Comparison of ENCODE assay signal across 21 cellular contexts in genomic region chr2:70698847-70699246, GRCh38.
"Had no signal": no experiment of that assay in that cellular context is flagged by ENCODE, and none has a peak within 500 bp of the region (broad histone marks: within the 10 kb centered on the region; RNA-seq: fewer than 3 reads in every experiment).

No MANE protein-coding gene starts in this region.

- H3K9me3 ChIP-seq: esophagus squamous epithelium, left lung, stomach, upper lobe of left lung had no signal

- H3K4me3 Mint-ChIP-seq: activated CD4-positive, alpha-beta T cell treated with anti-CD3 and anti-CD28 coated beads for 36 hours; activated T-helper 17 cell treated with anti-CD3 and anti-CD28 coated beads, Interleukin-2, amount 50 U/mL, for 72 hours; mesothelial cell of epicardium; nephron; stimulated activated effector memory CD8-positive, alpha-beta T cell treated with anti-CD3 and anti-CD28 coated beads, Interleukin-12 subunit alpha, Interleukin-12 subunit beta, amount 100 ng/mL, for 72 hours; T-helper 2 cell treated with Interferon-gamma antibody and Interleukin-4, amounts not matched to agents 5 μg/mL and 100 μg/mL, for 36 hours; WTC11 had no signal

- H3K4me1 ChIP-seq: esophagus squamous epithelium, left lung, stomach, upper lobe of left lung had no signal

- FAIRE-seq: endothelial cell of umbilical vein, TTC549 had no signal

- H3K4me3 ChIP-seq: coronary artery, esophagus squamous epithelium, left lung, stomach, upper lobe of left lung had no signal

- DNase-seq: activated CD4-positive, alpha-beta T cell treated with anti-CD3 and anti-CD28 coated beads for 36 hours; activated CD4-positive, alpha-beta T cell treated with anti-CD3 and anti-CD28 coated beads, Interleukin-2, amount 50 U/mL, for 48 hours; activated naive CD4-positive, alpha-beta T cell; anterior cingulate cortex; effector CD4-positive, alpha-beta T cell; esophagus squamous epithelium; foreskin melanocyte; left lung; stimulated activated CD4-positive, alpha-beta T cell treated with anti-CD3 and anti-CD28 coated beads, Interleukin-4, amount 100 ng/mL, for 24 hours; stomach; upper lobe of left lung had no signal

- H3K9me3 Mint-ChIP-seq: activated T-helper 17 cell treated with anti-CD3 and anti-CD28 coated beads, Interleukin-2, amount 50 U/mL, for 72 hours; mesothelial cell of epicardium; nephron; stimulated activated effector memory CD8-positive, alpha-beta T cell treated with anti-CD3 and anti-CD28 coated beads, Interleukin-12 subunit alpha, Interleukin-12 subunit beta, amount 100 ng/mL, for 72 hours; T-helper 2 cell treated with Interferon-gamma antibody and Interleukin-4, amounts not matched to agents 5 μg/mL and 100 μg/mL, for 36 hours; WTC11 had no signal

- H3K27ac ChIP-seq: coronary artery, esophagus squamous epithelium, left lung, stomach, upper lobe of left lung had no signal

- H3K4me1 Mint-ChIP-seq: activated CD4-positive, alpha-beta T cell treated with anti-CD3 and anti-CD28 coated beads for 36 hours; activated T-helper 17 cell treated with anti-CD3 and anti-CD28 coated beads, Interleukin-2, amount 50 U/mL, for 72 hours; nephron; stimulated activated effector memory CD8-positive, alpha-beta T cell treated with anti-CD3 and anti-CD28 coated beads, Interleukin-12 subunit alpha, Interleukin-12 subunit beta, amount 100 ng/mL, for 72 hours; WTC11 had no signal

- ATAC-seq: activated CD4-positive, alpha-beta T cell treated with anti-CD3 and anti-CD28 coated beads for 36 hours; activated T-helper 17 cell treated with anti-CD3 and anti-CD28 coated beads, Interleukin-2, amount 50 U/mL, for 72 hours; left lung; sciatic nerve; stimulated activated effector memory CD8-positive, alpha-beta T cell treated with anti-CD3 and anti-CD28 coated beads, Interleukin-12 subunit alpha, Interleukin-12 subunit beta, amount 100 ng/mL, for 72 hours; WTC11 had no signal

- H3K36me3 Mint-ChIP-seq: mesothelial cell of epicardium; stimulated activated effector memory CD8-positive, alpha-beta T cell treated with anti-CD3 and anti-CD28 coated beads, Interleukin-12 subunit alpha, Interleukin-12 subunit beta, amount 100 ng/mL, for 72 hours had no signal

- H3K27me3 ChIP-seq: upper lobe of left lung had no signal

- H3K27ac Mint-ChIP-seq: activated CD4-positive, alpha-beta T cell treated with anti-CD3 and anti-CD28 coated beads for 36 hours; activated T-helper 17 cell treated with anti-CD3 and anti-CD28 coated beads, Interleukin-2, amount 50 U/mL, for 72 hours; mesothelial cell of epicardium; nephron; stimulated activated effector memory CD8-positive, alpha-beta T cell treated with anti-CD3 and anti-CD28 coated beads, Interleukin-12 subunit alpha, Interleukin-12 subunit beta, amount 100 ng/mL, for 72 hours; T-helper 2 cell treated with Interferon-gamma antibody and Interleukin-4, amounts not matched to agents 5 μg/mL and 100 μg/mL, for 36 hours had no signal

- H3K36me3 ChIP-seq: esophagus squamous epithelium, left lung, stomach, upper lobe of left lung had no signal
